ENCODE assay signal across 8 cellular contexts in the genomic region with DNA sequence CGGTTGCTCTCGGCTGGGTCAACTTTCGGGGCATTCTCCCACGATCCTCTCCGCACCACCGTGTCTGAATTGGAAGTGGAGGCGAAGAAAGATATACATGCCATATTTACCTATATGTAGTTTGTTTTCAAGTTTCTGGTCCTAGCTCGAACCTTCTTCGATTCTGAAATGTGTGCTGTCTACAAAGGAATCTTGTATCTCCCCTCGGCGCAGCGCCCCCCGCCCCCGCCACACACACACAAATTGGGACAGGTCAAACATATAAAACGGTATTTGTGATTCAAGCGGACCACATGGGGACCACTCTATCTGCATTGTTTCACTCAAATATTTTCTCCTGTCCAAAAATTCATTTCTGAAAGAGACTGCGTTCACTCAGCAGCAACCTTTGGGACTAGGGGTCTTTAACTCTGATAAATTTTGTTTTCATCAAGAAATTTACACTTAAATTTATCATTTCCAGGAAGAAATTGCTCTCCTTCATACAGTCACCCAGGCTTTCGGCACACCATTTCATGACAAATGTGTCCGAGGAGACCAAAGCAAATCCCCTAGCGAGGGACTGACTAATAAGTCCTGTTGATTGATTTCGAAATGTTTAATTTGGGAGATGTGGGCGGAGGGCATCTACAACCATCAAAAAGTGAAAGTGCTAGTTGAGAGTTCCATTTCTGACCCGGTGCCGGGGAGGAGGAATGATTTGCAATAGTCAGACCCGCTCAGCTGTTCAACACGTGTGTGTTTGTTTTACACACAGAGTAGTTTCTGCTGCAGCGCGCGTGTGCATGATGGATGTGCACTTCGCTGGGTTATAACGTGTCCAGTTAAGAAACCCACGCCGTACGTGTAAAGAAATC. TPM values are rescaled to one million over a fixed set of nuclear protein-coding genes. Genes with fewer than 3 reads are reported as not detected.
DNase-seq lines count a peak whose midpoint lies in the region; ATAC-seq and TF ChIP-seq lines count a peak whose summit lies in the region.

No MANE protein-coding gene starts in this region.

- no peaks in the 10 kb centered on the region for H3K36me3 ChIP-seq in GM06990 (ENCODE audit: control insufficient read depth, insufficient read depth, low read length)

- H3K27ac ChIP-seq in coronary artery = peak overlapping the region; percentile 93 to 99

- TF ChIP-seq CTCF in GM06990 (IDR thresholded peaks at IDR 0.05; ENCODE audit: insufficient read depth, low read length, poor library complexity, severe bottlenecking) = no peak
- TF ChIP-seq CTCF in coronary artery (IDR thresholded peaks at IDR 0.05) = no peak

- intact Hi-C loops in left colon (cut with DNase I, micrococcal nuclease) = no loop called here

- H3K27me3 ChIP-seq in GM06990 (replicated peaks; ENCODE audit: control insufficient read depth, insufficient read depth, low read length) = no peaks in the 10 kb centered on the region

- ATAC-seq in left colon (peak; percentile 9), HG02623 (IDR thresholded peaks at IDR 0.05; ENCODE audit: unreplicated experiment) (no peak), HG02973 (IDR thresholded peaks at IDR 0.05; ENCODE audit: unreplicated experiment) (no peak)

- peak overlapping the region; percentile 86 for H3K4me3 ChIP-seq in GM06990 (replicated peaks; ENCODE audit: low read depth, low read length)
- peak overlapping the region; percentile 83 for H3K4me3 ChIP-seq in coronary artery

- DNase-seq in GM06990 (ENCODE audit: extremely low read depth, insufficient read length) (no peak), NAMALWA (ENCODE audit: low spot score) (peak; percentile 90), coronary artery (ENCODE audit: low spot score) (peak; percentile 89), left colon (peak; percentile 64 to 78)
- DNase-seq in activated CD4-positive, alpha-beta T cell treated with anti-CD3 and anti-CD28 coated beads for 1 hour = peak; percentile 46
- peak; percentile 46 for DNase-seq in stimulated activated CD4-positive, alpha-beta T cell treated with anti-CD3 and anti-CD28 coated beads, Interleukin-4, amount 100 ng/mL, for 1 hour

RNA-seq across cellular contexts. Expression of a gene that starts 1.1 kb away (rescaled TPM):
- 1 to 10 TPM in 1 of 2 donors, under 1 TPM in 1; 0.61 to 3.8 TPM for total RNA-seq in left colon
